20 cellular contexts compared by ENCODE assay signal in the genomic region with DNA sequence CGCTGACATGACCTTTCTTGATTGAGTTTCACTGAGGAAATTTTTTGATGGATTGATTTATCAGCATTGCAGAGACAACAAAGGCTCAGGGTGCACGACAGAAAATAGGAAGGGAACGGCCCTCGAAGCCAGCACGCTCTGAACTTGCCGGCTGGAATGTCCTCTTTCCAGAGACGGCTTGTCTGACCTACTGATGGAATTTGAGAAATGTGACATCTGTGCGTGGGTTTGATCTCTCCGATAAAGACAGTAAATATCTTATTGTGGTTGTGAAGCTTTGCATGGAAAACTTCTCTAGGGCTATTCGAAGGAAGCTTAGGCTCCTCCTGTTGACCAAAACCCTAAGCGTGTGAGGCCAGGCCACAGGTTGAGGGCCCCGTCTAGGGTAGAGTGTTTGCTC.
"Had no signal": no experiment of that assay in that cellular context is flagged by ENCODE, and none has a peak within 500 bp of the region (broad histone marks: within the 10 kb centered on the region; RNA-seq: fewer than 3 reads in every experiment).

No MANE protein-coding gene starts in this region.

- ATAC-seq: left ventricle myocardium superior; natural killer cell treated with Interleukin-12 subunit alpha and Interleukin-12 subunit beta and Interleukin-15 and Interleukin-18, amount 100 ng/mL, for 72 hours had no signal

- H3K36me3 ChIP-seq: ascending aorta, WERI-Rb-1 had no signal

- H3K4me1 ChIP-seq: ascending aorta had no signal

- DNase-seq: activated CD4-positive, alpha-beta T cell treated with anti-CD3 and anti-CD28 coated beads for 1 hour; activated CD8-positive, alpha-beta memory T cell treated with anti-CD3 and anti-CD28 coated beads for 24 hours; activated CD8-positive, alpha-beta memory T cell treated with anti-CD3 and anti-CD28 coated beads, Interleukin-2, amount 50 U/mL, for 48 hours; activated effector memory CD4-positive, alpha-beta T cell treated with Interleukin-2 at 50 U/mL for 16 hours; activated naive CD4-positive, alpha-beta T cell treated with anti-CD3 and anti-CD28 coated beads, Interleukin-2, amount 50 U/mL, for 16 hours; activated T-cell treated with anti-CD3 and anti-CD28 coated beads, Interleukin-2, amount 50 U/mL, for 48 hours; dorsolateral prefrontal cortex; erythroblast; foreskin melanocyte; left ventricle myocardium superior; occipital lobe; stimulated activated CD4-positive, alpha-beta T cell treated with anti-CD3 and anti-CD28 coated beads, Interleukin-12 subunit alpha, Interleukin-12 subunit beta, amount 100 ng/mL, for 4 hours; stimulated activated CD4-positive, alpha-beta T cell treated with anti-CD3 and anti-CD28 coated beads, Interleukin-1b, Interleukin-23, amount 100 ng/mL, for 48 hours; stimulated activated CD8-positive, alpha-beta memory T cell treated with anti-CD3 and anti-CD28 coated beads, Interleukin-4, amount 100 ng/mL, for 48 hours; stimulated activated naive CD4-positive, alpha-beta T cell; T-helper 2 cell; WERI-Rb-1 had no signal

- H3K9me3 ChIP-seq: ascending aorta had no signal

- FAIRE-seq: colon had no signal

- H3K4me3 ChIP-seq: ascending aorta had no signal

- H3K27me3 ChIP-seq: ascending aorta had no signal

- H3K27ac ChIP-seq: ascending aorta, dorsolateral prefrontal cortex, WERI-Rb-1 had no signal
